1 cellular context compared by ENCODE assay signal in genomic region chr12:2749580-2749979, GRCh38.
TF ChIP-seq lines count a peak whose summit lies in the region.

No MANE protein-coding gene starts in this region.

TF ChIP-seq in H1, 55 proteins besides CTCF, POLR2A, EP300 and RAD21:
- no peak for TF ChIP-seq NRF1 (IDR thresholded peaks at IDR 0.05; ENCODE audit: low read depth, low read length)
- TF ChIP-seq RXRA (IDR thresholded peaks at IDR 0.05; ENCODE audit: insufficient read depth, low read depth, low read length), result no peak
- no peak for TF ChIP-seq TAF1 (IDR thresholded peaks at IDR 0.05; ENCODE audit: low read depth, low read length)
- no peak for TF ChIP-seq TAF7 (optimal IDR thresholded peaks at IDR 0.05; ENCODE audit: borderline replicate concordance, low read depth, low read length)
- no peak for TF ChIP-seq HDAC6 (IDR thresholded peaks at IDR 0.05; ENCODE audit: low read depth, low read length)
- no peak for TF ChIP-seq FOSL1 (IDR thresholded peaks at IDR 0.05; ENCODE audit: insufficient read depth, low read depth, low read length)
- no peak for TF ChIP-seq CBX5 (IDR thresholded peaks at IDR 0.05; ENCODE audit: low read depth, low read length)
- no peak for TF ChIP-seq BRCA1 (IDR thresholded peaks at IDR 0.05; ENCODE audit: low read depth, low read length)
- no peak for TF ChIP-seq MAX (IDR thresholded peaks at IDR 0.05)
- no peak for TF ChIP-seq CTBP2 (IDR thresholded peaks at IDR 0.05; ENCODE audit: borderline replicate concordance, insufficient read depth, insufficient read length, low read length)
- TF ChIP-seq E2F6 (IDR thresholded peaks at IDR 0.05), result no peak
- no peak for TF ChIP-seq CHD1 (IDR thresholded peaks at IDR 0.05; ENCODE audit: low read depth, low read length)
- TF ChIP-seq ASH2L (IDR thresholded peaks at IDR 0.05; ENCODE audit: low read length), result no peak
- no peak for TF ChIP-seq CEBPB (IDR thresholded peaks at IDR 0.05; ENCODE audit: low read depth, low read length)
- no peak for TF ChIP-seq SUZ12 (IDR thresholded peaks at IDR 0.05; ENCODE audit: low read length)
- TF ChIP-seq POU5F1 (IDR thresholded peaks at IDR 0.05; ENCODE audit: low read depth, low read length), result no peak
- no peak for TF ChIP-seq CBX8 (IDR thresholded peaks at IDR 0.05; ENCODE audit: borderline replicate concordance, low read depth, low read length)
TF ChIP-seq in H1: peak in this region for 0.
